Comparison of ENCODE assay signal across 18 cellular contexts in genomic region chr7:46900312-46901263, GRCh38.
DNase-seq lines count a peak whose midpoint lies in the region; FAIRE-seq and TF ChIP-seq lines count a peak whose summit lies in the region.
"Had no signal": no experiment of that assay in that cellular context is flagged by ENCODE, and none has a peak within 500 bp of the region (broad histone marks: within the 10 kb centered on the region; RNA-seq: fewer than 3 reads in every experiment).

No MANE protein-coding gene starts in this region.

- no peak for FAIRE-seq in HTR-8/SVneo (lab: Jason Lieb, UNC)

- TF ChIP-seq CTCF in VCaP (conservative IDR thresholded peaks at IDR 0.05) = no peak

- peak overlapping the region; percentile 74 for H3K27ac ChIP-seq in VCaP
- H3K27ac ChIP-seq: epithelial cell of prostate, lower lobe of right lung, parathyroid adenoma, SK-N-MC, thoracic aorta had no signal

- DNase-seq in DMS 273 (lab: John Stamatoyannopoulos, UW; ENCODE audit: unreplicated experiment) (peak; percentile 77), HTR-8/SVneo (ENCODE audit: insufficient read length, low spot score) (peak; percentile 28), iris pigment epithelial cell (ENCODE audit: low read depth) (peak; percentile 8), HuH-7 (ENCODE audit: low spot score) (no peak), AG08396 (ENCODE audit: low spot score) (no peak), cerebellar cortex (ENCODE audit: low spot score) (no peak), NCI-H1436 (lab: John Stamatoyannopoulos, UW) (no peak)
- DNase-seq: activated CD4-positive, alpha-beta T cell treated with anti-CD3 and anti-CD28 coated beads, Interleukin-2, amount 10 ng/mL, durations not matched to agents 7 days and 5 days; activated naive CD4-positive, alpha-beta T cell; AML-193; lower lobe of right lung; MG63; NCI-H345 had no signal

Comparison
In these comparisons a context has a peak if more than half of its experiments do, and no peak if none do; other contexts are left out.
1. DNase-seq: peak in DMS 273 (single experiment), HTR-8/SVneo (single experiment) and iris pigment epithelial cell (single experiment); none in HuH-7 (single experiment), AG08396 (single experiment), cerebellar cortex (single experiment) and NCI-H1436 (single experiment).